Comparison of ENCODE assay signal across 8 cellular contexts in the genomic region with DNA sequence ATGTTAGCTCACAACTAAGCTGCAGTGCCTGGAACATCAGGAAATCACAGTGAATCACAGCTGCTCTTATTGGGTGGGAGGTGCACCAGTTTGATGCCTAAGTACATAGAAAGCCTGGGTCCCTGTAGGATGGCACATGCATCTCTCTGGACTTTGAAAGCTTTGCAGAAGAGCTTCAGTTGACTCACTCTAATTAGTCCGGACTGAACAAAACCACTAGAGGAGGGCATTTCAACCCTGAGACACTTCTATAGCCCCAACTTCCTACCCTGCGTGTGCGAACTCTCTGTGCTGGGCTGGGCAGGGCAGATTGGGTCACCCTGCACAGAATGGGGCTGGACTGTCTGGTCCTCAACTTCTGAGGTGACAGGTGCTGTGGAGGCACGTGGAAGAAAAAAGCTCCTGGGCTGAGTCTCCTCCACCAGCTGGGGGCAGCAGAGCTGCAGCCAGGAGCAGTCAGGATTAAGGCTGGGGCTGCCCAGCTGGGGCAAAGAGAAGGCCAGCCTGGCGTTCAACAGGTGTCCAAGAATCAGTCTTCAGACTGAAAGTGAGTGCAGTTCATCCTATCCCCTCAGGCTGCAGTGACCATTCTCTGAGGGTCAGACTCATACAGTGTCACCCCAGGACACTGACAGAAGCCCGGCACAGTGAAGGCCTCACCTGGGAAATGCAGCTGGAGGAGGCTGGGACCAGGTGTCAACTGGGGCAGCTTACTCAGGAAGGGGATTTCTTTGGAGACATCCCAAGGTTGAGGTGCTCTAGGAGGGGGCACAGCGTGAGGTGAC. TPM values are rescaled to one million over a fixed set of nuclear protein-coding genes. Genes with fewer than 3 reads are reported as not detected.
A peak's percentile ranks its signal among the peaks of the same experiment; 100 is the strongest.
DNase-seq lines count a peak whose midpoint lies in the region; ATAC-seq and TF ChIP-seq lines count a peak whose summit lies in the region.

No MANE protein-coding gene starts in this region.

- intact Hi-C loops in Panc1 (cut with micrococcal nuclease; ENCODE audit: unreplicated experiment) (no loop called here), esophagus squamous epithelium (cut with DNase I) (no loop called here)

- POLR2A ChIA-PET in AG04449 (lab: Yijun Ruan, JAX): no interaction called here
- POLR2A ChIA-PET in Panc1 (lab: Charles Lee): no interaction called here

- WGBS in esophagus squamous epithelium, 2 donors: 54 to 80% methylated on average over 2 to 4 of the region's 7 CpGs

- H3K4me1 ChIP-seq in Panc1 (ENCODE audit: control insufficient read depth, insufficient read depth, low read length) (no peaks in the 10 kb centered on the region), esophagus squamous epithelium (no peaks in the 10 kb centered on the region)

- peak; percentile 59 for TF ChIP-seq CTCF in AG04449 (IDR thresholded peaks at IDR 0.05; ENCODE audit: insufficient read depth, low read length, missing control alignments)
- peak; percentile 70 for TF ChIP-seq CTCF in GM06990 (IDR thresholded peaks at IDR 0.05; ENCODE audit: insufficient read depth, low read length, poor library complexity, severe bottlenecking)
- peak; percentile 79 for TF ChIP-seq CTCF in Panc1 (IDR thresholded peaks at IDR 0.05)
- TF ChIP-seq CTCF in esophagus squamous epithelium (IDR thresholded peaks at IDR 0.05): peak; percentile 15 to 52 (median 24)
- peak; percentile 82 for TF ChIP-seq CTCF in retinal pigment epithelial cell (conservative IDR thresholded peaks at IDR 0.05; ENCODE audit: low read depth, low read length)

- H3K4me3 ChIP-seq in AG04449 (ENCODE audit: low read depth, low read length) (no peak overlapping the region), GM06990 (replicated peaks; ENCODE audit: low read depth, low read length) (no peak overlapping the region), Panc1 (ENCODE audit: low read depth in 2 of 2, low read length in 2 of 2) (no peak overlapping the region), esophagus squamous epithelium (no peak overlapping the region), retinal pigment epithelial cell (ENCODE audit: low read length) (no peak overlapping the region)

- in situ Hi-C loops in Panc1 (cut with HindIII; ENCODE audit: low pct_unique_long_range_greater_than_20kb, low sequenced_read_pairs): no loop called here

- H3K27ac ChIP-seq in Panc1 (ENCODE audit: low read length): no peak overlapping the region
- no peak overlapping the region for H3K27ac ChIP-seq in esophagus squamous epithelium

- H3K36me3 ChIP-seq in GM06990 (ENCODE audit: control insufficient read depth, insufficient read depth, low read length): no peaks in the 10 kb centered on the region
- H3K36me3 ChIP-seq in Panc1 (ENCODE audit: control insufficient read depth, insufficient read depth, low read length): no peaks in the 10 kb centered on the region
- no peaks in the 10 kb centered on the region for H3K36me3 ChIP-seq in esophagus squamous epithelium

- DNase-seq in AG04449 (ENCODE audit: low read depth, low spot score): no peak
- no peak for DNase-seq in GM06990 (ENCODE audit: extremely low read depth, insufficient read length)
- peak; percentile 2 for DNase-seq in Panc1 (ENCODE audit: low read depth, low spot score)
- DNase-seq in esophagus squamous epithelium (lab: John Stamatoyannopoulos, UW): no peak
- no peak for DNase-seq in retinal pigment epithelial cell (ENCODE audit: low read depth)

- H3K27me3 ChIP-seq in GM06990 (replicated peaks; ENCODE audit: control insufficient read depth, insufficient read depth, low read length) (no peaks in the 10 kb centered on the region), Panc1 (ENCODE audit: control insufficient read depth, insufficient read depth, low read length) (no peaks in the 10 kb centered on the region; the same call in 1 of the 2 replicates), esophagus squamous epithelium (peaks cover 0 to 45% (median 0%) of the 10 kb centered on the region in 4 donors)

- no TSS peak for BruUV-seq in Panc1 (replicated peaks; lab: Mats Ljungman, UMichigan)

- CTCF ChIA-PET in AG04449 (lab: Yijun Ruan, JAX): interaction anchor here (0.9 to 3.1 kb wide), 15 partner anchors 9 to 202 kb away, joined by 3 to 14 read pairs (median 6); no protein-coding TSS in a partner anchor
- CTCF ChIA-PET in Panc1 (lab: Charles Lee): interaction anchor here (0.5 to 1.1 kb wide), 4 partner anchors 8 to 288 kb away, joined by 3 to 9 read pairs (median 3); no protein-coding TSS in a partner anchor

- H3K9me3 ChIP-seq in Panc1 (ENCODE audit: control insufficient read depth, insufficient read depth, low read depth, low read length) (no peaks in the 10 kb centered on the region), esophagus squamous epithelium (peaks cover 0 to 9% (median 0%) of the 10 kb centered on the region in 3 donors)

- ATAC-seq in Panc1: peak; percentile 84
- ATAC-seq in HG03520 (IDR thresholded peaks at IDR 0.05; ENCODE audit: unreplicated experiment): no peak
- no peak for ATAC-seq in HG03108 (IDR thresholded peaks at IDR 0.05; ENCODE audit: unreplicated experiment)
- ATAC-seq in HG03354 (IDR thresholded peaks at IDR 0.05; ENCODE audit: poor library complexity, severe bottlenecking, unreplicated experiment): no peak

- no peak for TF ChIP-seq POLR2A in esophagus squamous epithelium (IDR thresholded peaks at IDR 0.05)

RNA-seq across cellular contexts. Expression of a gene that starts 22.1 kb away (rescaled TPM):
- total RNA-seq in Panc1 (2021; ENCODE audit: unreplicated experiment) (not detected), esophagus squamous epithelium (not detected)
- not detected for polyA plus RNA-seq in Panc1 (2012; ENCODE audit: insufficient read length)

Comparison
In these comparisons a context has a peak if more than half of its experiments do, and no peak if none do; other contexts are left out.
1. CTCF ChIP-seq: peak in every context shown above with its lines; median percentile 82 in retinal pigment epithelial cell; 79 in Panc1; 70 in GM06990; 59 in AG04449; 24 in esophagus squamous epithelium.